Comparison of ENCODE assay signal across 8 cellular contexts in the genomic region with DNA sequence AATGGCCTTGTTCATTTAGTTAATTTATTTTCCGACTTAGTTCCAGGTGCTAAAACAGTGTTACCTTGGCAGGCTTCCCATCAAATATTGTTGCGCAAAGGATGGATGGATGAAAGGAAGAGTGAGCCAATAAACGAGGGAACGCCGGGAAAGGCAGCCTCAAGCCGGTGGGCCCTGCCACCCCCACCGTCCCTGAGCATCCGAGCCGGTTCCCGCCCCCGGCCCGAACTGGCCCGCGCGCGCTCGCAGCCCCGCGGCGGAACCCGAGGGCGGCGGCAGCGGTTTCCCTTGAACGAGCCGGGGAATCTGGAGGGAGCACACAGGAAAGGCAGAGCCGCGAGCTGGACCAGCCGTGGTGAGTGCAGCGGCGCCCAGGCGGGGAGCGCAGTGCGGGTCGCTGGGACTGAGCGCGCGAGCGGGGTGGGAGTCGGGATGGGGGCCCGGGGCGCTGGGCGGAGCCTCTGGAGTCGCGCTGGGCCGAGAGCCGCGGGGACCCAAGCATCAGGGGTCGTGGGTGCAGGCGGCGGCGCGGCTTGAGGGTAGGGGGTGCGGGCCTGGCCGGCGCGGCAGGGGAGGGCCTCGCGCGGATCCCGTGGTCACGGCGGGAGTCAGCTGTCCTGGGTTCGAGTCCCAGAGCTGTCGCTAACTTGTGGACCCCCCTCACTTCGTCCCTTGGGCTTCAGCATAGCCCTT. TPM values are rescaled to one million over a fixed set of nuclear protein-coding genes. Genes with fewer than 3 reads are reported as not detected.
DNase-seq lines count a peak whose midpoint lies in the region; ATAC-seq and TF ChIP-seq lines count a peak whose summit lies in the region.

A gene with protein sequence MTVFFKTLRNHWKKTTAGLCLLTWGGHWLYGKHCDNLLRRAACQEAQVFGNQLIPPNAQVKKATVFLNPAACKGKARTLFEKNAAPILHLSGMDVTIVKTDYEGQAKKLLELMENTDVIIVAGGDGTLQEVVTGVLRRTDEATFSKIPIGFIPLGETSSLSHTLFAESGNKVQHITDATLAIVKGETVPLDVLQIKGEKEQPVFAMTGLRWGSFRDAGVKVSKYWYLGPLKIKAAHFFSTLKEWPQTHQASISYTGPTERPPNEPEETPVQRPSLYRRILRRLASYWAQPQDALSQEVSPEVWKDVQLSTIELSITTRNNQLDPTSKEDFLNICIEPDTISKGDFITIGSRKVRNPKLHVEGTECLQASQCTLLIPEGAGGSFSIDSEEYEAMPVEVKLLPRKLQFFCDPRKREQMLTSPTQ (plus strand): TSS at position 331 of the 693 bp plus-strand sequence. CDS start 4,057 bp downstream, outside the sequence.

- TF ChIP-seq CTCF in endodermal cell (conservative IDR thresholded peaks at IDR 0.05): no peak

- WGBS in endodermal cell (ENCODE audit: insufficient coverage in 1 of 2, insufficient read length in 1 of 2), 2 experiments: 1% methylated on average over 31 to 66 of the region's 66 CpGs
- WGBS in mesodermal cell (ENCODE audit: insufficient coverage in 2 of 2), 2 experiments: 1 to 2% methylated on average over 32 to 58 of the region's 66 CpGs

- peak within 1 kb of the TSS; percentile 12 for H3K9ac ChIP-seq in endodermal cell (ENCODE audit: extremely low read depth, low read length, poor library complexity, severe bottlenecking)

- peaks cover 19% of the 10 kb centered on the region for H3K36me3 Mint-ChIP-seq in activated CD8-positive, alpha-beta memory T cell treated with anti-CD3 and anti-CD28 coated beads, Interleukin-2, amount 10 ng/mL, durations not matched to agents 7 days and 5 days
- peaks cover 11% of the 10 kb centered on the region for H3K36me3 Mint-ChIP-seq in endodermal cell (ENCODE audit: low read depth)

- peak within 1 kb of the TSS; percentile 86 for H3K27ac Mint-ChIP-seq in activated CD8-positive, alpha-beta memory T cell treated with anti-CD3 and anti-CD28 coated beads, Interleukin-2, amount 10 ng/mL, durations not matched to agents 7 days and 5 days
- peak within 1 kb of the TSS; percentile 65 for H3K27ac Mint-ChIP-seq in endodermal cell

- CTCF ChIA-PET in activated CD8-positive, alpha-beta memory T cell treated with anti-CD3 and anti-CD28 coated beads, Interleukin-2, amount 10 ng/mL, durations not matched to agents 7 days and 5 days (lab: Charles Lee): interaction anchor here (1.0 to 2.7 kb wide), 4 partner anchors 18 to 186 kb away, joined by 3 to 12 read pairs (median 4); a partner anchor contains a TSS

- DNase-seq in COLO668 (lab: John Stamatoyannopoulos, UW; ENCODE audit: unreplicated experiment): peak; percentile 87
- peak; percentile 84 for DNase-seq in HK-2 (ENCODE audit: unreplicated experiment)
- DNase-seq in NOMO-1 treated with DMSO at 0.1 percent for 48 hours (lab: John Stamatoyannopoulos, UW; ENCODE audit: unreplicated experiment): peak; percentile 12
- DNase-seq in activated CD8-positive, alpha-beta memory T cell treated with anti-CD3 and anti-CD28 coated beads, Interleukin-2, amount 10 ng/mL, durations not matched to agents 7 days and 5 days: peak; percentile 84
- DNase-seq in endodermal cell: peak; percentile 91
- DNase-seq in stimulated activated CD8-positive, alpha-beta memory T cell treated with anti-CD3 and anti-CD28 coated beads, Interleukin-15, amount 100 ng/mL, for 4 hours (ENCODE audit: low read depth in 2 of 2): peak; percentile 46 to 51

- H3K9me3 ChIP-seq in endodermal cell (ENCODE audit: control insufficient read depth, low read length): no peaks in the 10 kb centered on the region
- no peaks in the 10 kb centered on the region for H3K9me3 ChIP-seq in mesodermal cell (ENCODE audit: control insufficient read depth, low read length)

- H3K27ac ChIP-seq in endodermal cell (ENCODE audit: low read depth, low read length): no peak within 1 kb of the TSS
- H3K27ac ChIP-seq in mesodermal cell (ENCODE audit: low read depth, low read length, severe bottlenecking): no peak within 1 kb of the TSS

- peak; percentile 94 for ATAC-seq in GM19463 (IDR thresholded peaks at IDR 0.05; ENCODE audit: unreplicated experiment)
- peak; percentile 96 for ATAC-seq in activated CD8-positive, alpha-beta memory T cell treated with anti-CD3 and anti-CD28 coated beads, Interleukin-2, amount 10 ng/mL, durations not matched to agents 7 days and 5 days

- H3K27me3 ChIP-seq in endodermal cell (ENCODE audit: control insufficient read depth, insufficient read depth, low read length, poor library complexity, severe bottlenecking): no peaks in the 10 kb centered on the region

- peak within 1 kb of the TSS; percentile 90 for H3K4me3 ChIP-seq in endodermal cell (ENCODE audit: low read length)
- H3K4me3 ChIP-seq in mesodermal cell (ENCODE audit: extremely low read depth, insufficient read depth, low read length, poor library complexity, severe bottlenecking): peak within 1 kb of the TSS; percentile 79

- H3K36me3 ChIP-seq in endodermal cell (ENCODE audit: control insufficient read depth, insufficient read depth, low read length) (peaks cover 17% of the 10 kb centered on the region), mesodermal cell (ENCODE audit: control insufficient read depth, insufficient read depth, low read length) (peaks cover 9% of the 10 kb centered on the region)

- H3K4me1 ChIP-seq in endodermal cell (ENCODE audit: control insufficient read depth, insufficient read depth, low read length) (no peaks in the 10 kb centered on the region), mesodermal cell (ENCODE audit: control insufficient read depth, insufficient read depth, low read length, poor library complexity, severe bottlenecking) (peaks cover 6% of the 10 kb centered on the region)

- H3K4me3 Mint-ChIP-seq in activated CD8-positive, alpha-beta memory T cell treated with anti-CD3 and anti-CD28 coated beads, Interleukin-2, amount 10 ng/mL, durations not matched to agents 7 days and 5 days: peak within 1 kb of the TSS; percentile 80
- peak within 1 kb of the TSS; percentile 68 for H3K4me3 Mint-ChIP-seq in endodermal cell

- peaks cover 37% of the 10 kb centered on the region for H3K4me1 Mint-ChIP-seq in activated CD8-positive, alpha-beta memory T cell treated with anti-CD3 and anti-CD28 coated beads, Interleukin-2, amount 10 ng/mL, durations not matched to agents 7 days and 5 days
- H3K4me1 Mint-ChIP-seq in endodermal cell: peaks cover 15% of the 10 kb centered on the region

- no peaks in the 10 kb centered on the region for H3K27me3 Mint-ChIP-seq in activated CD8-positive, alpha-beta memory T cell treated with anti-CD3 and anti-CD28 coated beads, Interleukin-2, amount 10 ng/mL, durations not matched to agents 7 days and 5 days
- no peaks in the 10 kb centered on the region for H3K27me3 Mint-ChIP-seq in endodermal cell (ENCODE audit: insufficient read depth)

- no peaks in the 10 kb centered on the region for H3K9me3 Mint-ChIP-seq in activated CD8-positive, alpha-beta memory T cell treated with anti-CD3 and anti-CD28 coated beads, Interleukin-2, amount 10 ng/mL, durations not matched to agents 7 days and 5 days (ENCODE audit: low read depth)
- H3K9me3 Mint-ChIP-seq in endodermal cell: no peaks in the 10 kb centered on the region

RNA-seq across cellular contexts. Expression of the gene that starts here (rescaled TPM):
- 10 to 100 TPM; 45.9 to 75.8 TPM for total RNA-seq in activated CD8-positive, alpha-beta memory T cell treated with anti-CD3 and anti-CD28 coated beads, Interleukin-2, amount 10 ng/mL, durations not matched to agents 7 days and 5 days
- 10 to 100 TPM; 30.2 to 41.7 TPM for total RNA-seq in endodermal cell
- 36.3 TPM for polyA plus RNA-seq in endodermal cell (2013, experiment 1 of 2)
- polyA plus RNA-seq in endodermal cell (2013, experiment 2 of 2): 30.4 TPM
- polyA plus RNA-seq in mesodermal cell (2013, experiment 1 of 2): 25.9 TPM
- 25.0 TPM for polyA plus RNA-seq in mesodermal cell (2013, experiment 2 of 2)

Comparison
In these comparisons a context has a peak if more than half of its experiments do, and no peak if none do; other contexts are left out.
1. DNase-seq: peak in every context shown above with its lines; median percentile 91 in endodermal cell; 87 in COLO668; 84 in HK-2; 84 in activated CD8-positive, alpha-beta memory T cell treated with anti-CD3 and anti-CD28 coated beads, Interleukin-2, amount 10 ng/mL, durations not matched to agents 7 days and 5 days; 48 in stimulated activated CD8-positive, alpha-beta memory T cell treated with anti-CD3 and anti-CD28 coated beads, Interleukin-15, amount 100 ng/mL, for 4 hours; 12 in NOMO-1 treated with DMSO at 0.1 percent for 48 hours.